In genomic region chr15:60376677-60377095, GRCh38 we compare ENCODE assay signal across 15 cellular contexts. TPM values are rescaled to one million over a fixed set of nuclear protein-coding genes. Genes with fewer than 3 reads are reported as not detected.
DNase-seq lines count a peak whose midpoint lies in the region; ATAC-seq and TF ChIP-seq lines count a peak whose summit lies in the region.
"Had no signal": no experiment of that assay in that cellular context is flagged by ENCODE, and none has a peak within 500 bp of the region (broad histone marks: within the 10 kb centered on the region; RNA-seq: fewer than 3 reads in every experiment).

No MANE protein-coding gene starts in this region.

- H3K4me3 ChIP-seq in HCT116 (replicated peaks in 1 of 2; ENCODE audit: low read depth in 1 of 2, low read length in 2 of 2) (no peak overlapping the region), RWPE2 (ENCODE audit: severe bottlenecking) (no peak overlapping the region), gastroesophageal sphincter (no peak overlapping the region), MG63 (no peak overlapping the region)

- no peak for TF ChIP-seq EP300 in gastroesophageal sphincter (IDR thresholded peaks at IDR 0.05)

- no peaks in the 10 kb centered on the region; the same call in 1 of the 2 replicates for H4K20me1 ChIP-seq in HCT116 (ENCODE audit: insufficient read depth)

- H2AFZ ChIP-seq in HCT116 (ENCODE audit: low read depth, low read length, poor library complexity, severe bottlenecking) = no peak overlapping the region

- H3K27ac ChIP-seq in HCT116 (ENCODE audit: low read depth, low read length) (peak overlapping the region; percentile 93), RWPE2 (ENCODE audit: poor library complexity, severe bottlenecking) (peak overlapping the region; percentile 99), gastroesophageal sphincter (peak overlapping the region in 3 of 4 donors; percentile 7 to 35 (median 14))
- H3K27ac ChIP-seq: neutrophil had no signal

- no peaks in the 10 kb centered on the region for H3K9me3 Mint-ChIP-seq in stimulated activated effector memory CD8-positive, alpha-beta T cell treated with anti-CD3 and anti-CD28 coated beads, Interleukin-12 subunit alpha, Interleukin-12 subunit beta, amount 100 ng/mL, for 72 hours

- TF ChIP-seq POLR2A in HCT116 (IDR thresholded peaks at IDR 0.05; ENCODE audit: borderline replicate concordance, extremely low read depth, insufficient read depth, insufficient read length) (no peak), gastroesophageal sphincter (IDR thresholded peaks at IDR 0.05) (no peak)

- H3K79me2 ChIP-seq in HCT116 (ENCODE audit: insufficient read depth, low read length) = peaks cover 98% of the 10 kb centered on the region

- H3K9me2 ChIP-seq in HCT116 (ENCODE audit: insufficient read depth) = no peaks in the 10 kb centered on the region

- H3K27ac Mint-ChIP-seq in stimulated activated effector memory CD8-positive, alpha-beta T cell treated with anti-CD3 and anti-CD28 coated beads, Interleukin-12 subunit alpha, Interleukin-12 subunit beta, amount 100 ng/mL, for 72 hours = peak overlapping the region; percentile 74

- H3K27me3 ChIP-seq in HCT116 (ENCODE audit: insufficient read depth, low read length) (no peaks in the 10 kb centered on the region), RWPE2 (ENCODE audit: insufficient read depth, poor library complexity, severe bottlenecking) (no peaks in the 10 kb centered on the region), gastroesophageal sphincter (no peaks in the 10 kb centered on the region), MG63 (no peaks in the 10 kb centered on the region)

- 80 to 83% methylated on average over 5 to 12 of the region's 12 CpGs for WGBS in gastroesophageal sphincter (ENCODE audit: low coverage in 1 of 2), 2 donors

- peaks cover 99% of the 10 kb centered on the region for H3K36me3 Mint-ChIP-seq in stimulated activated effector memory CD8-positive, alpha-beta T cell treated with anti-CD3 and anti-CD28 coated beads, Interleukin-12 subunit alpha, Interleukin-12 subunit beta, amount 100 ng/mL, for 72 hours

- no peak for TF ChIP-seq RAD21 in HCT116 (IDR thresholded peaks at IDR 0.05; ENCODE audit: low read depth)

- TF ChIP-seq CTCF in HCT116 (IDR thresholded peaks at IDR 0.05 in 2 of 3, conservative IDR thresholded peaks at IDR 0.05 in 1 of 3; ENCODE audit: borderline replicate concordance in 1 of 3, insufficient read depth in 1 of 3, low read depth in 2 of 3, low read length in 2 of 3) (no peak), RWPE2 (IDR thresholded peaks at IDR 0.05; ENCODE audit: poor library complexity, severe bottlenecking) (no peak), gastroesophageal sphincter (IDR thresholded peaks at IDR 0.05) (no peak)

- no peak for ATAC-seq in HCT116
- ATAC-seq in RWPE2 (ENCODE audit: low read depth) = no peak
- no peak for ATAC-seq in gastroesophageal sphincter
- no peak for ATAC-seq in stimulated activated effector memory CD8-positive, alpha-beta T cell treated with anti-CD3 and anti-CD28 coated beads, Interleukin-12 subunit alpha, Interleukin-12 subunit beta, amount 100 ng/mL, for 72 hours
- ATAC-seq in HG03354 (IDR thresholded peaks at IDR 0.05; ENCODE audit: poor library complexity, severe bottlenecking, unreplicated experiment) = no peak
- ATAC-seq in HG03469 (IDR thresholded peaks at IDR 0.05; ENCODE audit: unreplicated experiment) = no peak

- DNase-seq in HCT116 (ENCODE audit: low read depth, low spot score) = no peak
- no peak for DNase-seq in RWPE2 (ENCODE audit: low spot score)
- no peak for DNase-seq in stimulated activated effector memory CD8-positive, alpha-beta T cell treated with anti-CD3 and anti-CD28 coated beads, Interleukin-12 subunit alpha, Interleukin-12 subunit beta, amount 100 ng/mL, for 72 hours (ENCODE audit: low spot score in 2 of 2)
- no peak for DNase-seq in MG63
- DNase-seq in head of caudate nucleus = no peak
- DNase-seq: activated CD4-positive, CD25-positive, alpha-beta regulatory T cell treated with anti-CD3 and anti-CD28 coated beads, Interleukin-2, amount 50 U/mL, for 72 hours; central memory CD4-positive, alpha-beta T cell; COR-L47; HCEC 1CT; Kasumi-1; stimulated activated CD4-positive, alpha-beta T cell treated with anti-CD3 and anti-CD28 coated beads, Interleukin-15, amount 100 ng/mL, for 24 hours had no signal

- peak overlapping the region; percentile 63 for H3K9ac ChIP-seq in HCT116 (ENCODE audit: low read length)

- H3K4me1 Mint-ChIP-seq in stimulated activated effector memory CD8-positive, alpha-beta T cell treated with anti-CD3 and anti-CD28 coated beads, Interleukin-12 subunit alpha, Interleukin-12 subunit beta, amount 100 ng/mL, for 72 hours = peaks cover 18% of the 10 kb centered on the region

- intact Hi-C loops in HCT116 (cut with micrococcal nuclease) = no loop called here
- intact Hi-C loops in head of caudate nucleus (cut with DNase I) = no loop called here

- RAD21 ChIA-PET in HCT116 (lab: Charles Lee; ENCODE audit: low non-redundant PET in 1 of 2, low total read pairs in 2 of 2, uncharacterized antibody in 2 of 2, unreplicated experiment in 2 of 2) = no interaction called here

- H3K36me3 ChIP-seq in HCT116 (ENCODE audit: control insufficient read depth in 1 of 2, insufficient read depth in 2 of 2, low read length in 2 of 2) (peaks cover 11 to 48% of the 10 kb centered on the region in 2 experiments), RWPE2 (ENCODE audit: low read depth) (peaks cover 97% of the 10 kb centered on the region), gastroesophageal sphincter (peaks cover 3 to 59% of the 10 kb centered on the region in 2 donors), MG63 (peaks cover 97% of the 10 kb centered on the region)
- H3K36me3 ChIP-seq: neutrophil had no signal

- H3K4me1 ChIP-seq in HCT116 (ENCODE audit: control insufficient read depth in 1 of 2, insufficient read depth in 2 of 2, low read length in 2 of 2) (peaks cover 91 to 99% of the 10 kb centered on the region in 2 experiments), RWPE2 (ENCODE audit: insufficient read depth, poor library complexity, severe bottlenecking) (peaks cover 97% of the 10 kb centered on the region), gastroesophageal sphincter (peaks cover 20 to 96% (median 37%) of the 10 kb centered on the region in 3 donors)

- H3K4me3 Mint-ChIP-seq in stimulated activated effector memory CD8-positive, alpha-beta T cell treated with anti-CD3 and anti-CD28 coated beads, Interleukin-12 subunit alpha, Interleukin-12 subunit beta, amount 100 ng/mL, for 72 hours = no peak overlapping the region

- POLR2A ChIA-PET in HCT116 (lab: Charles Lee) = interaction anchor here (7.8 to 8.0 kb wide), 2 partner anchors 17 to 21 kb away, joined by 49 to 70 read pairs; partner anchors contain the start of gene ANXA2

- BruUV-seq in HCT116 (replicated peaks; lab: Mats Ljungman, UMichigan) = no TSS peak

- CTCF ChIA-PET in HCT116 (lab: Charles Lee) = no interaction called here

- no peaks in the 10 kb centered on the region for H3K9me3 ChIP-seq in HCT116 (ENCODE audit: control insufficient read depth in 1 of 2, insufficient read depth in 1 of 2, low read depth in 1 of 2, low read length in 2 of 2)
- no peaks in the 10 kb centered on the region for H3K9me3 ChIP-seq in RWPE2 (ENCODE audit: severe bottlenecking)
- H3K9me3 ChIP-seq in gastroesophageal sphincter = no peaks in the 10 kb centered on the region
- no peaks in the 10 kb centered on the region for H3K9me3 ChIP-seq in MG63
- H3K9me3 ChIP-seq: neutrophil had no signal

- H3K4me2 ChIP-seq in HCT116 (ENCODE audit: low read length) = peak overlapping the region; percentile 65

TF ChIP-seq in HCT116, 20 proteins besides CTCF, POLR2A, EP300 and RAD21 (continues in another document):
- TF ChIP-seq MAX (IDR thresholded peaks at IDR 0.05) (peak; percentile 37; the same call in 1 of the 2 replicates), EZH2 (IDR thresholded peaks at IDR 0.05) (no peak), ELF1 (IDR thresholded peaks at IDR 0.05; ENCODE audit: borderline replicate concordance, low read depth) (no peak), YY1 (IDR thresholded peaks at IDR 0.05; ENCODE audit: extremely low read depth, insufficient replicate concordance, low read depth, low read length) (no peak), REST (IDR thresholded peaks at IDR 0.05; ENCODE audit: low read depth) (no peak), SIN3A (IDR thresholded peaks at IDR 0.05; ENCODE audit: low read depth) (no peak), CBX3 (IDR thresholded peaks at IDR 0.05; ENCODE audit: low read depth) (no peak), CEBPB (IDR thresholded peaks at IDR 0.05; ENCODE audit: low read depth) (no peak), TCF7L2 (IDR thresholded peaks at IDR 0.05; ENCODE audit: borderline replicate concordance, extremely low read depth, insufficient read depth, insufficient read length) (peak; percentile 68)

RNA-seq across cellular contexts. Expression of gene ANXA2, which starts 21.1 kb away (rescaled TPM):
- total RNA-seq in HCT116 (2021; ENCODE audit: unreplicated experiment) (1,298 TPM), gastroesophageal sphincter (100 to 1,000 TPM; 301 to 793 (median 570) TPM)
- 1,797 and 1,965 TPM in 2 replicates for polyA plus RNA-seq in HCT116 (2012)
- 5,310 and 5,617 TPM in 2 replicates for total RNA-seq in MG63 (2014; rRNA removed; shearing (Covaris generic); ENCODE audit: low replicate concordance)

Comparison
In these comparisons a context has a peak if more than half of its experiments do, and no peak if none do; other contexts are left out.
1. H3K27ac ChIP-seq: peak in every context shown above with its lines; median percentile 99 in RWPE2; 93 in HCT116; 14 in gastroesophageal sphincter.